8 cellular contexts compared by ENCODE assay signal in genomic region chr13:98476106-98476505, GRCh38.
DNase-seq lines count a peak whose midpoint lies in the region; ATAC-seq, FAIRE-seq and TF ChIP-seq lines count a peak whose summit lies in the region.

No MANE protein-coding gene starts in this region.

- no peaks in the 10 kb centered on the region for H3K9me3 ChIP-seq in esophagus muscularis mucosa

- no peak for TF ChIP-seq POLR2A in esophagus muscularis mucosa (IDR thresholded peaks at IDR 0.05; ENCODE audit: low read depth)

- no peak for FAIRE-seq in frontal cortex (lab: Jason Lieb, UNC)

- H3K4me3 ChIP-seq in esophagus muscularis mucosa = no peak overlapping the region

- 28% methylated on average over 5 of the region's 5 CpGs for WGBS in esophagus muscularis mucosa

- peak; percentile 67 to 71 for DNase-seq in activated CD4-positive, alpha-beta T cell treated with anti-CD3 and anti-CD28 coated beads for 4 hours
- no peak for DNase-seq in epithelial cell of prostate (ENCODE audit: low read depth, low spot score)
- DNase-seq in stimulated activated CD4-positive, alpha-beta T cell treated with anti-CD3 and anti-CD28 coated beads, TNF-alpha, amount 100 ng/mL, for 1 hour (ENCODE audit: low read depth in 3 of 3, low spot score in 1 of 3) = peak; percentile 16 to 43 (median 40)
- no peak for DNase-seq in frontal cortex (ENCODE audit: low spot score in 2 of 2)
- DNase-seq in esophagus muscularis mucosa (ENCODE audit: extremely low spot score) = no peak
- DNase-seq in SKM-1 (lab: John Stamatoyannopoulos, UW; ENCODE audit: unreplicated experiment) = no peak

- H3K27me3 ChIP-seq in esophagus muscularis mucosa = no peaks in the 10 kb centered on the region

- peaks cover 9 to 36% (median 24%) of the 10 kb centered on the region in 4 donors for H3K36me3 ChIP-seq in esophagus muscularis mucosa

- peaks cover 42 to 67% (median 62%) of the 10 kb centered on the region in 4 donors for H3K4me1 ChIP-seq in esophagus muscularis mucosa

- peak; percentile 16 for ATAC-seq in GM19043 (IDR thresholded peaks at IDR 0.05; ENCODE audit: low read depth, unreplicated experiment)
- peak; percentile 32 for ATAC-seq in HG02973 (IDR thresholded peaks at IDR 0.05; ENCODE audit: unreplicated experiment)

- H3K27ac ChIP-seq in epithelial cell of prostate (peak overlapping the region; percentile 85), esophagus muscularis mucosa (replicated peaks in 1 of 4) (peak overlapping the region in 2 of 4 donors; percentile 46 to 68)

- no peak for TF ChIP-seq EP300 in esophagus muscularis mucosa (IDR thresholded peaks at IDR 0.05)

- intact Hi-C loops in esophagus muscularis mucosa (cut with DNase I) = no loop called here

- no peak for TF ChIP-seq CTCF in esophagus muscularis mucosa (IDR thresholded peaks at IDR 0.05)

Comparison
In these comparisons a context has a peak if more than half of its experiments do, and no peak if none do; other contexts are left out.
1. DNase-seq: peak in activated CD4-positive, alpha-beta T cell treated with anti-CD3 and anti-CD28 coated beads for 4 hours (2 of 2) and stimulated activated CD4-positive, alpha-beta T cell treated with anti-CD3 and anti-CD28 coated beads, TNF-alpha, amount 100 ng/mL, for 1 hour (3 of 3); none in epithelial cell of prostate (single experiment), frontal cortex (0 of 2), esophagus muscularis mucosa (single experiment) and SKM-1 (single experiment).